8 cellular contexts compared by ENCODE assay signal in genomic region chr17:41962768-41963434, GRCh38. TPM values are rescaled to one million over a fixed set of nuclear protein-coding genes. Genes with fewer than 3 reads are reported as not detected.
DNase-seq lines count a peak whose midpoint lies in the region; ATAC-seq and TF ChIP-seq lines count a peak whose summit lies in the region.

No MANE protein-coding gene starts in this region.

- TF ChIP-seq CTCF in SU-DHL-6 (IDR thresholded peaks at IDR 0.05; ENCODE audit: insufficient read depth, low read length, poor library complexity, severe bottlenecking) (peak; percentile 63), sigmoid colon (IDR thresholded peaks at IDR 0.05) (peak; percentile 79 to 93 (median 88))

- no peak overlapping the region for H2AFZ ChIP-seq in SU-DHL-6 (ENCODE audit: low read depth, low read length, severe bottlenecking)

- peaks cover 11% of the 10 kb centered on the region for H3K79me2 ChIP-seq in SU-DHL-6 (ENCODE audit: insufficient read depth, low read length)

- no peaks in the 10 kb centered on the region for H4K20me1 ChIP-seq in SU-DHL-6 (ENCODE audit: low read depth, low read length)

- ATAC-seq in left ventricle myocardium superior, result peak; percentile 23
- ATAC-seq in HG02610 (IDR thresholded peaks at IDR 0.05; ENCODE audit: unreplicated experiment), result no peak
- no peak for ATAC-seq in HG02763 (IDR thresholded peaks at IDR 0.05; ENCODE audit: unreplicated experiment)

- H3K36me3 ChIP-seq in SU-DHL-6 (ENCODE audit: low read length) (no peaks in the 10 kb centered on the region), adipocyte (ENCODE audit: control insufficient read depth, insufficient read depth, low read length, severe bottlenecking) (peaks cover 1% of the 10 kb centered on the region), sigmoid colon (peaks cover 0 to under 1% (median 0%) of the 10 kb centered on the region in 4 donors)

- no peak overlapping the region for H3K27ac ChIP-seq in SU-DHL-6 (ENCODE audit: low read depth, low read length)
- peak overlapping the region in 2 of 4 donors; percentile 31 to 36 for H3K27ac ChIP-seq in sigmoid colon

- H3K9me2 ChIP-seq in SU-DHL-6 (replicated peaks; ENCODE audit: insufficient read depth, low read length), result no peaks in the 10 kb centered on the region

- intact Hi-C loops in left ventricle myocardium superior (cut with micrococcal nuclease), result no loop called here
- intact Hi-C loops in sigmoid colon (cut with DNase I), result loop anchor here (5.0 to 10.0 kb wide), 2 partner anchors 139 to 228 kb away; partner anchors contain the start of gene HAP1

- no peak overlapping the region for H3K9ac ChIP-seq in SU-DHL-6 (ENCODE audit: low read length)
- H3K9ac ChIP-seq in adipocyte (ENCODE audit: low read length), result no peak overlapping the region

- 19 to 23% methylated on average over 9 of the region's 9 CpGs for WGBS in sigmoid colon, 2 donors

- DNase-seq in EH (ENCODE audit: low read depth), result peak; percentile 64
- DNase-seq in MV-4-11 (lab: John Stamatoyannopoulos, UW), result peak; percentile 33
- DNase-seq in adipocyte (ENCODE audit: low read depth), result peak; percentile 85
- peak; percentile 83 for DNase-seq in left ventricle myocardium superior
- DNase-seq in sigmoid colon, result peak; percentile 90

- H3K4me2 ChIP-seq in SU-DHL-6 (ENCODE audit: low read depth, low read length, poor library complexity, severe bottlenecking), result no peak overlapping the region

- H3K9me3 ChIP-seq in SU-DHL-6 (ENCODE audit: insufficient read depth, low read length), result no peaks in the 10 kb centered on the region
- H3K9me3 ChIP-seq in adipocyte (ENCODE audit: control insufficient read depth, low read length), result no peaks in the 10 kb centered on the region
- no peaks in the 10 kb centered on the region for H3K9me3 ChIP-seq in sigmoid colon

- H3K27me3 ChIP-seq in SU-DHL-6 (ENCODE audit: low read length) (no peaks in the 10 kb centered on the region), adipocyte (replicated peaks; ENCODE audit: control insufficient read depth, insufficient read depth, low read length) (peaks cover 6% of the 10 kb centered on the region), sigmoid colon (no peaks in the 10 kb centered on the region)

- no peak overlapping the region for H3K4me3 ChIP-seq in SU-DHL-6 (ENCODE audit: insufficient read depth, low read length, poor library complexity, severe bottlenecking)
- H3K4me3 ChIP-seq in adipocyte (ENCODE audit: low read length), result no peak overlapping the region
- no peak overlapping the region for H3K4me3 ChIP-seq in sigmoid colon

- no peak for TF ChIP-seq POLR2A in sigmoid colon (IDR thresholded peaks at IDR 0.05)

- no peak for TF ChIP-seq EP300 in sigmoid colon (IDR thresholded peaks at IDR 0.05)

- H3K4me1 ChIP-seq in adipocyte (ENCODE audit: control insufficient read depth, insufficient read depth, low read length) (peaks cover 32% of the 10 kb centered on the region), sigmoid colon (peaks cover 0 to 28% (median 24%) of the 10 kb centered on the region in 4 donors)

- H3F3A ChIP-seq in SU-DHL-6 (ENCODE audit: insufficient read depth), result 0 out of 2 replicates have a peak, but pooled peaks cover 10% of the 10 kb centered on the region

RNA-seq across cellular contexts. Expression of gene CNP, which starts 3.7 kb away (rescaled TPM):
- total RNA-seq in left ventricle myocardium superior (28.6 TPM), sigmoid colon (10 to 100 TPM; 52.0 to 71.3 (median 65.2) TPM)
- 10 to 100 TPM; 24.0 to 48.0 (median 25.2) TPM for polyA plus RNA-seq in sigmoid colon

RNA-seq across cellular contexts. Expression of gene ODAD4, which starts 32.5 kb away (rescaled TPM):
- 0.52 TPM for total RNA-seq in left ventricle myocardium superior
- 1 to 10 TPM; 1.4 to 2.2 (median 1.6) TPM for total RNA-seq in sigmoid colon
- under 1 TPM in 1 of 3 donors, not detected in 2; 0.41 TPM for polyA plus RNA-seq in sigmoid colon

RNA-seq across cellular contexts. Expression of gene ACLY, which starts 44.1 kb away (rescaled TPM):
- total RNA-seq in left ventricle myocardium superior (24.5 TPM), sigmoid colon (10 to 100 TPM; 41.0 to 56.2 (median 44.7) TPM)
- polyA plus RNA-seq in sigmoid colon, result 10 to 100 TPM; 27.0 to 55.1 (median 33.3) TPM

RNA-seq across cellular contexts. Expression of gene DNAJC7, which starts 54.3 kb away (rescaled TPM):
- 76.6 TPM for total RNA-seq in left ventricle myocardium superior
- total RNA-seq in sigmoid colon, result 10 to 100 TPM; 46.7 to 57.1 (median 49.6) TPM
- 10 to 100 TPM; 90.1 to 91.6 (median 90.1) TPM for polyA plus RNA-seq in sigmoid colon

RNA-seq across cellular contexts. Expression of gene NKIRAS2, which starts 57.0 kb away (rescaled TPM):
- total RNA-seq in left ventricle myocardium superior, result 44.8 TPM
- 10 to 100 TPM; 28.5 to 35.4 (median 30.8) TPM for total RNA-seq in sigmoid colon
- 10 to 100 TPM; 32.6 to 34.8 (median 34.2) TPM for polyA plus RNA-seq in sigmoid colon

Comparison
In these comparisons a context has a peak if more than half of its experiments do, and no peak if none do; other contexts are left out.
1. DNase-seq: peak in every context shown above with its lines; median percentile 90 in sigmoid colon; 85 in adipocyte; 83 in left ventricle myocardium superior; 64 in EH; 33 in MV-4-11.